In the genomic region with DNA sequence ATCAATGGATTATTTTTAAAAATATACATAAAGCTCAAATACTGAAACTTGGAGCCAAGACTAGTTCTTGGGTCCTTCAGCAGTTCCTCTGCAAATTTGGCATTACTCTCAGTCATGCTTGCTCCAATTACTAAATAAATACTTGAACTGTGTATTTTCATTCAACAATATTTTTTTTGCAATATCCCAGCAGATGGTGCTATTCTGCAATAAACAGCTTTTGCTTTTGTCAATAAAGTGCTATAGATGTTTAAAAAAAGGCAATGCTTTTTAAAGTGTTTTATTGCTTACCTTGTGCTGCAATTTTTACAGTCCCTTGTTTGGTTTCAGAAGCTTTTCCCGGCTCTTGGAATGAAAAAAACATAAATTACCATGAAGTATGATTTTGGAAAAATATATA, we compare ENCODE assay signal across 8 cellular contexts.
DNase-seq lines count a peak whose midpoint lies in the region; ATAC-seq and TF ChIP-seq lines count a peak whose summit lies in the region.

No MANE protein-coding gene starts in this region.

- no peaks in the 10 kb centered on the region for H4K20me1 ChIP-seq in fibroblast of lung (ENCODE audit: control insufficient read depth, extremely low read depth, insufficient read depth, low read length)

- no peak overlapping the region for H3K27ac Mint-ChIP-seq in immature natural killer cell

- H3K9me3 ChIP-seq in fibroblast of lung (ENCODE audit: control insufficient read depth, insufficient read depth, low read depth, low read length), result no peaks in the 10 kb centered on the region

- H3K4me2 ChIP-seq in fibroblast of lung (ENCODE audit: extremely low read depth, insufficient read depth, low read length), result no peak overlapping the region

- H3K4me3 Mint-ChIP-seq in immature natural killer cell, result no peak overlapping the region

- H3K79me2 ChIP-seq in fibroblast of lung (ENCODE audit: control insufficient read depth, insufficient read depth, low read length), result no peaks in the 10 kb centered on the region

- H2AFZ ChIP-seq in fibroblast of lung (ENCODE audit: low read length), result no peak overlapping the region

- no peaks in the 10 kb centered on the region for H3K36me3 ChIP-seq in fibroblast of lung (ENCODE audit: control insufficient read depth, insufficient read depth, low read length)

- H3K4me1 ChIP-seq in fibroblast of lung (ENCODE audit: control insufficient read depth, extremely low read depth, insufficient read depth, low read length), result no peaks in the 10 kb centered on the region

- DNase-seq in A172 (ENCODE audit: low spot score) (peak; percentile 23), HCEC 1CT (peak; percentile 7), NCI-H748 treated with DMSO at 0.1 percent for 48 hours (lab: John Stamatoyannopoulos, UW) (peak; percentile 82), fibroblast of lung (ENCODE audit: low read depth in 2 of 2) (peak; percentile 1 to 12), immature natural killer cell (no peak), T-helper 9 cell (no peak)
- no peak for DNase-seq in activated CD4-positive, alpha-beta T cell treated with anti-CD3 and anti-CD28 coated beads, Interleukin-2, amount 50 U/mL, for 1 hour

- no peak overlapping the region for H3K9ac ChIP-seq in fibroblast of lung (ENCODE audit: insufficient read depth, low read length)

- H3K4me3 ChIP-seq in fibroblast of lung (replicated peaks in 1 of 4; ENCODE audit: control extremely low read depth in 1 of 4, insufficient read depth in 1 of 4, low read depth in 3 of 4, low read length in 4 of 4), result no peak overlapping the region

- H3K27me3 ChIP-seq in fibroblast of lung (ENCODE audit: control insufficient read depth, insufficient read depth, low read length), result no peaks in the 10 kb centered on the region

- TF ChIP-seq CTCF in fibroblast of lung (conservative IDR thresholded peaks at IDR 0.05 in 1 of 2, IDR thresholded peaks at IDR 0.05 in 1 of 2; ENCODE audit: low read depth in 1 of 2, low read length in 2 of 2), result peak in 1 of 2 donors; percentile 17

- H3K36me3 Mint-ChIP-seq in immature natural killer cell, result no peaks in the 10 kb centered on the region

- ATAC-seq in HG02885 (IDR thresholded peaks at IDR 0.05; ENCODE audit: poor library complexity, unreplicated experiment), result no peak

- no peak overlapping the region for H3K27ac ChIP-seq in fibroblast of lung (ENCODE audit: insufficient read depth, low read length)

- H3K27me3 Mint-ChIP-seq in immature natural killer cell (ENCODE audit: low read depth in 3 of 3), result peaks cover 0 to 2% (median 0%) of the 10 kb centered on the region in 3 donors

- peaks cover 0 to 6% (median 2%) of the 10 kb centered on the region in 6 donors for H3K9me3 Mint-ChIP-seq in immature natural killer cell

- H3K4me1 Mint-ChIP-seq in immature natural killer cell, result no peaks in the 10 kb centered on the region

Comparison
In these comparisons a context has a peak if more than half of its experiments do, and no peak if none do; other contexts are left out.
1. DNase-seq: peak in A172 (single experiment), HCEC 1CT (single experiment), NCI-H748 treated with DMSO at 0.1 percent for 48 hours (single experiment) and fibroblast of lung (2 of 2); none in activated CD4-positive, alpha-beta T cell treated with anti-CD3 and anti-CD28 coated beads, Interleukin-2, amount 50 U/mL, for 1 hour (single experiment), immature natural killer cell (0 of 3) and T-helper 9 cell (single experiment).